In the genomic region with DNA sequence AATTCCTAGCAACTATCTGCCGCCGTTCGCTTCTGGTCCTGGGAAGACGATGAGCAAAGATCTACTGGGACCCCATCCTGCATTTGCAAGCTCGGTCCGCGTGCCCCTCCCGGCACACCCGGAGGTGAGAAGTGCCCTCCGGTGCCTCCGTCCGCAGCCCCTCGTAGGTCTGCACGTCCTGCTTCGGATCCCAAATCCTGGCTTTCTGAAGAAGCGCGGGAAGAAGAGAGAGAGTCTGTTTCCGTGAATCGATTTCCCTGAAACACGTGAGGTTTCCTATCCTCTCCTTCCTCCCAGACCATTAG, we compare ENCODE assay signal across 8 cellular contexts. TPM values are rescaled to one million over a fixed set of nuclear protein-coding genes. Genes with fewer than 3 reads are reported as not detected.
DNase-seq lines count a peak whose midpoint lies in the region; ATAC-seq and TF ChIP-seq lines count a peak whose summit lies in the region.

No MANE protein-coding gene starts in this region.

- TF ChIP-seq POLR2A in erythroblast (IDR thresholded peaks at IDR 0.05; ENCODE audit: low read length), result no peak

- no peaks in the 10 kb centered on the region for H3K9me3 ChIP-seq in naive thymus-derived CD4-positive, alpha-beta T cell (ENCODE audit: control insufficient read depth in 2 of 3, low read length in 3 of 3)

- H3K4me1 ChIP-seq in naive thymus-derived CD4-positive, alpha-beta T cell (ENCODE audit: control insufficient read depth in 2 of 2, insufficient read depth in 2 of 2, low read length in 2 of 2), result peaks cover 7 to 16% of the 10 kb centered on the region in 2 donors

- peak overlapping the region; percentile 98 for H3K4me3 Mint-ChIP-seq in stimulated activated naive CD8-positive, alpha-beta T cell treated with anti-CD3 and anti-CD28 coated beads, Interleukin-15, Interleukin-2, amounts not matched to agents 100 ng/mL and 50 ng/mL, for 24 hours
- H3K4me3 Mint-ChIP-seq in dendritic cell treated with granulocyte-macrophage colony-stimulating factor and Interleukin-4, amounts not matched to agents 40 ng/mL and 50 ng/mL, for 4 days, result peak overlapping the region; percentile 87
- peak overlapping the region; percentile 88 to 99 (median 94) for H3K4me3 Mint-ChIP-seq in naive thymus-derived CD4-positive, alpha-beta T cell

- no peak for DNase-seq in stimulated activated naive CD8-positive, alpha-beta T cell treated with anti-CD3 and anti-CD28 coated beads, Interleukin-15, Interleukin-2, amounts not matched to agents 100 U/mL and 50 U/mL, for 24 hours
- no peak for DNase-seq in naive thymus-derived CD4-positive, alpha-beta T cell
- DNase-seq in omental fat pad (ENCODE audit: low spot score) (no peak), AG08396 (ENCODE audit: low spot score) (no peak), kidney glomerular epithelial cell (lab: John Stamatoyannopoulos, UW) (no peak), erythroblast (lab: John Stamatoyannopoulos, UW) (no peak)

- peak overlapping the region; percentile 79 for H3K4me3 ChIP-seq in naive thymus-derived CD4-positive, alpha-beta T cell (ENCODE audit: low read length)

- H3K4me1 Mint-ChIP-seq in stimulated activated naive CD8-positive, alpha-beta T cell treated with anti-CD3 and anti-CD28 coated beads, Interleukin-15, Interleukin-2, amounts not matched to agents 100 ng/mL and 50 ng/mL, for 24 hours (ENCODE audit: low read depth), result peaks cover 33% of the 10 kb centered on the region
- peaks cover 31% of the 10 kb centered on the region for H3K4me1 Mint-ChIP-seq in dendritic cell treated with granulocyte-macrophage colony-stimulating factor and Interleukin-4, amounts not matched to agents 40 ng/mL and 50 ng/mL, for 4 days (ENCODE audit: low read depth)
- peaks cover 19 to 37% (median 34%) of the 10 kb centered on the region in 7 donors for H3K4me1 Mint-ChIP-seq in naive thymus-derived CD4-positive, alpha-beta T cell

- no peaks in the 10 kb centered on the region for H3K36me3 ChIP-seq in naive thymus-derived CD4-positive, alpha-beta T cell (ENCODE audit: control insufficient read depth in 2 of 3, insufficient read depth in 3 of 3, low read length in 3 of 3)

- POLR2A ChIA-PET in naive thymus-derived CD4-positive, alpha-beta T cell (lab: Charles Lee), result interaction anchor here (1.0 kb wide), 1 partner anchor 13 kb away, joined by 3 read pairs; no protein-coding TSS in a partner anchor

- CTCF ChIA-PET in naive thymus-derived CD4-positive, alpha-beta T cell (lab: Charles Lee), result interaction anchor here (0.7 kb wide), 1 partner anchor 614 kb away, joined by 3 read pairs; no protein-coding TSS in a partner anchor

- H3K27me3 ChIP-seq in naive thymus-derived CD4-positive, alpha-beta T cell (ENCODE audit: control insufficient read depth in 2 of 2, insufficient read depth in 2 of 2, low read length in 2 of 2), result peaks cover 19 to 26% of the 10 kb centered on the region in 2 donors

- H3K27me3 Mint-ChIP-seq in stimulated activated naive CD8-positive, alpha-beta T cell treated with anti-CD3 and anti-CD28 coated beads, Interleukin-15, Interleukin-2, amounts not matched to agents 100 ng/mL and 50 ng/mL, for 24 hours, result peaks cover 61% of the 10 kb centered on the region
- H3K27me3 Mint-ChIP-seq in dendritic cell treated with granulocyte-macrophage colony-stimulating factor and Interleukin-4, amounts not matched to agents 40 ng/mL and 50 ng/mL, for 4 days, result peaks cover 90% of the 10 kb centered on the region
- peaks cover 38 to 97% (median 41%) of the 10 kb centered on the region in 5 donors for H3K27me3 Mint-ChIP-seq in naive thymus-derived CD4-positive, alpha-beta T cell

- intact Hi-C loops in dendritic cell treated with granulocyte-macrophage colony-stimulating factor and Interleukin-4, amounts not matched to agents 40 ng/mL and 50 ng/mL, for 4 days (cut with micrococcal nuclease), result loop anchor here (1.0 to 10.0 kb wide), 2 partner anchors 843 to 979 kb away; no protein-coding TSS in a partner anchor
- intact Hi-C loops in naive thymus-derived CD4-positive, alpha-beta T cell (cut with micrococcal nuclease), result loop anchor here (1.0 to 5.0 kb wide), 8 partner anchors 109 to 1083 kb away; partner anchors contain the start of genes RDH14 (in 2 of the 2), RHOB (in 1 of the 2), TTC32 (in 1 of the 2) and WDR35 (in 1 of the 2)

- no peaks in the 10 kb centered on the region for H3K36me3 Mint-ChIP-seq in stimulated activated naive CD8-positive, alpha-beta T cell treated with anti-CD3 and anti-CD28 coated beads, Interleukin-15, Interleukin-2, amounts not matched to agents 100 ng/mL and 50 ng/mL, for 24 hours (ENCODE audit: low read depth)
- peaks cover 6% of the 10 kb centered on the region for H3K36me3 Mint-ChIP-seq in dendritic cell treated with granulocyte-macrophage colony-stimulating factor and Interleukin-4, amounts not matched to agents 40 ng/mL and 50 ng/mL, for 4 days (ENCODE audit: low read depth)
- peaks cover 0 to 2% (median 0%) of the 10 kb centered on the region in 5 donors for H3K36me3 Mint-ChIP-seq in naive thymus-derived CD4-positive, alpha-beta T cell

- no peaks in the 10 kb centered on the region for H3K9me3 Mint-ChIP-seq in stimulated activated naive CD8-positive, alpha-beta T cell treated with anti-CD3 and anti-CD28 coated beads, Interleukin-15, Interleukin-2, amounts not matched to agents 100 ng/mL and 50 ng/mL, for 24 hours
- H3K9me3 Mint-ChIP-seq in dendritic cell treated with granulocyte-macrophage colony-stimulating factor and Interleukin-4, amounts not matched to agents 40 ng/mL and 50 ng/mL, for 4 days, result no peaks in the 10 kb centered on the region
- H3K9me3 Mint-ChIP-seq in naive thymus-derived CD4-positive, alpha-beta T cell, result peaks cover 0 to 2% (median 0%) of the 10 kb centered on the region in 11 donors

- no peak for ATAC-seq in stimulated activated naive CD8-positive, alpha-beta T cell treated with anti-CD3 and anti-CD28 coated beads, Interleukin-15, Interleukin-2, amounts not matched to agents 100 U/mL and 50 U/mL, for 24 hours
- no peak for ATAC-seq in naive thymus-derived CD4-positive, alpha-beta T cell
- ATAC-seq in omental fat pad (ENCODE audit: low FRiP score), result no peak

- TF ChIP-seq CTCF in omental fat pad (IDR thresholded peaks at IDR 0.05), result no peak

- no peak overlapping the region for H3K27ac ChIP-seq in naive thymus-derived CD4-positive, alpha-beta T cell (ENCODE audit: low read depth, low read length)

- no peak overlapping the region for H3K27ac Mint-ChIP-seq in stimulated activated naive CD8-positive, alpha-beta T cell treated with anti-CD3 and anti-CD28 coated beads, Interleukin-15, Interleukin-2, amounts not matched to agents 100 ng/mL and 50 ng/mL, for 24 hours
- H3K27ac Mint-ChIP-seq in dendritic cell treated with granulocyte-macrophage colony-stimulating factor and Interleukin-4, amounts not matched to agents 40 ng/mL and 50 ng/mL, for 4 days, result no peak overlapping the region
- H3K27ac Mint-ChIP-seq in naive thymus-derived CD4-positive, alpha-beta T cell, result peak overlapping the region in 6 of 9 donors; percentile 42 to 77 (median 61)

RNA-seq across cellular contexts. Expression of gene OSR1, which starts 5.0 kb away (rescaled TPM):
- total RNA-seq in naive thymus-derived CD4-positive, alpha-beta T cell, result not detected
- not detected for polyA plus RNA-seq in naive thymus-derived CD4-positive, alpha-beta T cell
- total RNA-seq in omental fat pad, result 100 to 1,000 TPM in 2 of 4 donors, 10 to 100 TPM in 2; 33.7 to 148 (median 81.9) TPM

Comparison
In these comparisons a context has a peak if more than half of its experiments do, and no peak if none do; other contexts are left out.
1. H3K27ac Mint-ChIP-seq: peak in naive thymus-derived CD4-positive, alpha-beta T cell (6 of 9); none in stimulated activated naive CD8-positive, alpha-beta T cell treated with anti-CD3 and anti-CD28 coated beads, Interleukin-15, Interleukin-2, amounts not matched to agents 100 ng/mL and 50 ng/mL, for 24 hours (single experiment) and dendritic cell treated with granulocyte-macrophage colony-stimulating factor and Interleukin-4, amounts not matched to agents 40 ng/mL and 50 ng/mL, for 4 days (single experiment).
2. RNA of gene OSR1, which starts 5.0 kb away (total RNA-seq): 33.7 to 148 TPM in omental fat pad; not detected in naive thymus-derived CD4-positive, alpha-beta T cell; every median in the first group is over 10 times any median in the second.
3. Peak in every context shown above with its lines, with median percentiles within 50 percentile points of each other: H3K4me3 Mint-ChIP-seq.